Comparison of ENCODE assay signal across 8 cellular contexts in the genomic region with DNA sequence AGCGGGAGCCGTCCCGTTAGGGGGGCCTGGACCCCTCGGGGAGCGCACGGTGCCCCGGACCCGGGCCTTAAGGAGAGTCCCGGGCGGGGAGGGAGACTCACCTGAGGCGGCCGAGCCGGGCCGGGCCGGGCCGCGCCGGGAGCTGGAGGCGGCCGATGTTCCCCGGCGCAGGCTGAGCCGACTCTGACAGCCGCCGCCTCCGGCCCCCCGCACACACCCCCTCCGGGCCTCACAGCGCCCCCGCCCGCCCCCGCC. TPM values are rescaled to one million over a fixed set of nuclear protein-coding genes. Genes with fewer than 3 reads are reported as not detected.
DNase-seq lines count a peak whose midpoint lies in the region; ATAC-seq and TF ChIP-seq lines count a peak whose summit lies in the region.

A gene (minus strand): TSS at position 188 of the 255 bp plus-strand sequence. CDS start 1,656 bp downstream, outside the sequence.

- H3K36me3 ChIP-seq in mesendoderm (ENCODE audit: control insufficient read depth, insufficient read depth, low read length) = no peaks in the 10 kb centered on the region
- H3K36me3 ChIP-seq in upper lobe of right lung = no peaks in the 10 kb centered on the region

- H2BK5ac ChIP-seq in mesendoderm (ENCODE audit: low read length) = no peak within 1 kb of the TSS

- H4K5ac ChIP-seq in mesendoderm (ENCODE audit: low read length) = no peak within 1 kb of the TSS

- peak; percentile 6 for ATAC-seq in upper lobe of right lung
- no peak for ATAC-seq in GM21737 (IDR thresholded peaks at IDR 0.05; ENCODE audit: unreplicated experiment)

- peak within 1 kb of the TSS; percentile 77 for H3K18ac ChIP-seq in mesendoderm (ENCODE audit: low read length)

- peak within 1 kb of the TSS; percentile 84 for H3K56ac ChIP-seq in mesendoderm (ENCODE audit: low read length)

- H3K4me3 ChIP-seq in mesendoderm (ENCODE audit: low read length) = peak within 1 kb of the TSS; percentile 37
- H3K4me3 ChIP-seq in upper lobe of right lung = peak within 1 kb of the TSS; percentile 45

- no CpG with 5 or more reads among the region's 32 CpGs for WGBS in mesendoderm (ENCODE audit: extremely low coverage, insufficient coverage, low lambda C conversion rate)

- H2BK120ac ChIP-seq in mesendoderm (ENCODE audit: low read depth, low read length) = no peak within 1 kb of the TSS

- H4K8ac ChIP-seq in mesendoderm (ENCODE audit: low read depth, low read length) = no peak within 1 kb of the TSS

- no peak within 1 kb of the TSS for H3K27ac ChIP-seq in mesendoderm (ENCODE audit: low read depth, low read length)
- H3K27ac ChIP-seq in upper lobe of right lung = no peak within 1 kb of the TSS

- H2AK5ac ChIP-seq in mesendoderm (ENCODE audit: low read length) = no peak within 1 kb of the TSS

- DNase-seq in activated T-cell treated with anti-CD3 and anti-CD28 coated beads, Interleukin-2, amount 50 U/mL, for 1 hour = peak; percentile 50
- DNase-seq in activated T-cell treated with anti-CD3 and anti-CD28 coated beads for 4 hours = no peak
- DNase-seq in cerebellum (ENCODE audit: low spot score) = no peak
- no peak for DNase-seq in mesendoderm
- DNase-seq in upper lobe of right lung = no peak
- DNase-seq in NCI-H1092 (lab: John Stamatoyannopoulos, UW) = no peak
- no peak for DNase-seq in RPMI8226

- peak within 1 kb of the TSS; percentile 63 for H3K4ac ChIP-seq in mesendoderm (ENCODE audit: low read depth, low read length)

- no peaks in the 10 kb centered on the region for H3K27me3 ChIP-seq in mesendoderm (ENCODE audit: insufficient read depth, low read length, poor library complexity)
- H3K27me3 ChIP-seq in upper lobe of right lung = peaks cover 28% of the 10 kb centered on the region

- H3K4me2 ChIP-seq in mesendoderm (ENCODE audit: low read length) = peak within 1 kb of the TSS; percentile 73

- no peaks in the 10 kb centered on the region for H3K79me2 ChIP-seq in mesendoderm (ENCODE audit: control insufficient read depth, insufficient read depth, low read length)

- intact Hi-C loops in upper lobe of right lung (cut with DNase I) = loop anchor here (5.0 kb wide), 1 partner anchor 162 kb away; no protein-coding TSS in a partner anchor

- H3K4me1 ChIP-seq in mesendoderm (ENCODE audit: control insufficient read depth, low read depth, low read length) = no peaks in the 10 kb centered on the region
- peaks cover 26% of the 10 kb centered on the region for H3K4me1 ChIP-seq in upper lobe of right lung

- H3K79me1 ChIP-seq in mesendoderm (ENCODE audit: low read length) = no peaks in the 10 kb centered on the region

- H3K23ac ChIP-seq in mesendoderm (ENCODE audit: low read length) = no peak within 1 kb of the TSS

- no peak for TF ChIP-seq CTCF in upper lobe of right lung (IDR thresholded peaks at IDR 0.05)

- peak within 1 kb of the TSS; percentile 72 for H3K9ac ChIP-seq in mesendoderm (ENCODE audit: low read length)

- no peaks in the 10 kb centered on the region for H3K9me3 ChIP-seq in upper lobe of right lung

- H2BK15ac ChIP-seq in mesendoderm (replicated peaks; ENCODE audit: low read depth) = no peak within 1 kb of the TSS

RNA-seq across cellular contexts. Expression of the gene that starts here (rescaled TPM):
- total RNA-seq in cerebellum (14.4 TPM), upper lobe of right lung (2.9 TPM)
- polyA plus RNA-seq in mesendoderm (2013, experiment 1 of 2) = 25.8 TPM
- polyA plus RNA-seq in mesendoderm (2013, experiment 2 of 2) = 24.9 TPM
